ENCODE assay signal across 17 cellular contexts in the genomic region with DNA sequence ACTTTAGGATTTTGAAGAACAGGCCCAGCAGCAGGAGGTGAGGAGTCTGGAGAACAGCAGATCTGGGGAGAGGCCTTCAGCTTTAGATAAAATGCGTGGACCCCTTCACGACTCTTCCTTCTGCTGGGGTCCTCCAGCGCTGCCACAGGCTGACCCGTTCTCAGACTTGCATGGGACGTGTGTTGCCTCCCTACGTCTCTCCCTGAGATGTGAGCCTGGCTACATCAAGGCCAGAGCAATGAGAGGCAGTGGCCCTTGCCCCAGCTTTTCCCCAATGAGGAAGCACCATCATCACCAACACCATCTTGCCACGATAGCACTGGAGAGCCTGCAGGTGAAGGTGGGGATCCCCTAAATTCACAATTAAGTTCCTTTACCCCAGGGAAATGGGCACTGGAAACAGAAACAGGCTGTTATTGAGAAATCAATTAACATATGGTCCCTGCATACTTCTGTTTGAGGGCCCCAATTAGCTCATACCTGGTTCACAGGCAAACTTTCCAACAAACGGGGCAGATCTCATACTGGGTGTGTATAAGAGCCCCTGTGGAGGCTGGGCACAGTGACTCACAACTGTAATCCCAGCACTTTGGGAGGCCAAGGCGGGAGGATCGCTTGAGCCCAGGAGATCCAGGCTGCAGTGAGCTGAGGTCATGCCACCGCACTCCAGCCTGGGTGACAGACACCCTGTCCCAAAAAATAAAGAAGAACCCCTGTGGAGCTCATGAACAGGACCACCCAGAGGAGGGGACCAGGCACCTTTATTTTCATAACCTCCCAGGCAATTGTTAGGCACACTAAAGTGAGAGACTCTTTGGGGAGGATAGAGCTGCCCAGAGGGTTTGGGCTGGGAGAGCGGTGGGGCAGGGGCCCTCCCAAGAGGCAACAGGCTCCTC. TPM values are rescaled to one million over a fixed set of nuclear protein-coding genes. Genes with fewer than 3 reads are reported as not detected.
DNase-seq lines count a peak whose midpoint lies in the region; ATAC-seq, FAIRE-seq and TF ChIP-seq lines count a peak whose summit lies in the region.
"Had no signal": no experiment of that assay in that cellular context is flagged by ENCODE, and none has a peak within 500 bp of the region (broad histone marks: within the 10 kb centered on the region; RNA-seq: fewer than 3 reads in every experiment).

No MANE protein-coding gene starts in this region.

- CTCF ChIA-PET in IMR-90 (lab: Yijun Ruan, JAX): interaction anchor here (0.6 to 2.7 kb wide), 3 partner anchors 11 to 21 kb away, joined by 3 to 13 read pairs (median 3); a partner anchor contains a TSS

- WGBS in IMR-90 (ENCODE audit: extremely low coverage in 2 of 2, insufficient read length in 1 of 2), 2 experiments: 90% methylated on average over 2 of the region's 12 CpGs; no CpG with 5 or more reads in 1 of the 2 experiments
- WGBS in mesendoderm (ENCODE audit: extremely low coverage, insufficient coverage, low lambda C conversion rate): no CpG with 5 or more reads among the region's 12 CpGs
- 88% methylated on average over 9 of the region's 12 CpGs for WGBS in suprapubic skin

- H3K9ac ChIP-seq in IMR-90 (ENCODE audit: low read depth, low read length): peak overlapping the region; percentile 45
- H3K9ac ChIP-seq in astrocyte (ENCODE audit: low read length): peak overlapping the region; percentile 82
- peak overlapping the region; percentile 40 for H3K9ac ChIP-seq in mesendoderm (ENCODE audit: low read length)

- H3K27ac ChIP-seq in IMR-90 (ENCODE audit: insufficient read depth, low read length): peak overlapping the region; percentile 83
- H3K27ac ChIP-seq in astrocyte (ENCODE audit: low read depth, low read length): peak overlapping the region; percentile 94
- H3K27ac ChIP-seq in mesendoderm (ENCODE audit: low read depth, low read length): no peak overlapping the region
- peak overlapping the region; percentile 59 for H3K27ac ChIP-seq in suprapubic skin
- H3K27ac ChIP-seq: C4-2B, colonic mucosa, lower lobe of right lung, upper lobe of right lung had no signal

- H4K91ac ChIP-seq in IMR-90 (ENCODE audit: insufficient read depth, low read depth, low read length): peak overlapping the region; percentile 99

- ATAC-seq in IMR-90 (ENCODE audit: low read depth) (no peak), GM19452 (IDR thresholded peaks at IDR 0.05; ENCODE audit: unreplicated experiment) (no peak), HG03039 (IDR thresholded peaks at IDR 0.05; ENCODE audit: unreplicated experiment) (no peak)
- ATAC-seq: activated CD4-positive, alpha-beta T cell treated with anti-CD3 and anti-CD28 coated beads for 36 hours; Panc1; T-helper 17 cell had no signal

- H2AFZ ChIP-seq in IMR-90 (replicated peaks; ENCODE audit: low read length, poor library complexity) (peak overlapping the region; percentile 86), astrocyte (ENCODE audit: low read depth, low read length) (peak overlapping the region; percentile 64)

- peak overlapping the region; percentile 59; the same call in 1 of the 2 replicates for H3K56ac ChIP-seq in IMR-90 (ENCODE audit: extremely low read depth, insufficient read depth, low read length)
- peak overlapping the region; percentile 71 for H3K56ac ChIP-seq in mesendoderm (ENCODE audit: low read length)

- no peaks in the 10 kb centered on the region for H4K20me1 ChIP-seq in IMR-90 (ENCODE audit: insufficient read depth, low read length)
- no peaks in the 10 kb centered on the region for H4K20me1 ChIP-seq in astrocyte (ENCODE audit: insufficient read depth, low read length)

- H2BK120ac ChIP-seq in IMR-90 (ENCODE audit: low read depth, low read length): peak overlapping the region; percentile 97
- H2BK120ac ChIP-seq in mesendoderm (ENCODE audit: low read depth, low read length): no peak overlapping the region

- DNase-seq in IMR-90 (no peak), astrocyte (ENCODE audit: low read depth) (no peak), mesendoderm (peak; percentile 45), suprapubic skin (ENCODE audit: low spot score in 2 of 2) (no peak), urothelium cell line (ENCODE audit: low spot score) (no peak)
- DNase-seq: activated CD4-positive, alpha-beta T cell treated with anti-CD3 and anti-CD28 coated beads for 36 hours; colonic mucosa; NCI-H1417; nucleus accumbens; T-helper 17 cell; upper lobe of right lung had no signal

- POLR2A ChIA-PET in IMR-90 (lab: Charles Lee; ENCODE audit: unreplicated experiment): interaction anchor here (0.5 to 1.0 kb wide), 2 partner anchors 9 to 459 kb away, joined by 7 read pairs; no protein-coding TSS in a partner anchor

- no peak overlapping the region for H3K4me3 ChIP-seq in IMR-90 (ENCODE audit: insufficient read depth, low read depth, low read length)
- no peak overlapping the region for H3K4me3 ChIP-seq in astrocyte (ENCODE audit: insufficient read depth, low read depth, low read length)
- no peak overlapping the region for H3K4me3 ChIP-seq in mesendoderm (ENCODE audit: low read length)
- H3K4me3 ChIP-seq in suprapubic skin: no peak overlapping the region
- H3K4me3 ChIP-seq: colonic mucosa, lower lobe of right lung, upper lobe of right lung had no signal

- peak overlapping the region; percentile 10; the same call in 1 of the 2 replicates for H3K23ac ChIP-seq in IMR-90 (ENCODE audit: low read depth, low read length)
- H3K23ac ChIP-seq in mesendoderm (ENCODE audit: low read length): no peak overlapping the region

- H3K9me1 ChIP-seq in IMR-90 (ENCODE audit: insufficient read depth, low read length): peaks cover 23% of the 10 kb centered on the region

- H2BK5ac ChIP-seq in IMR-90 (ENCODE audit: low read depth, low read length, poor library complexity, severe bottlenecking) (peak overlapping the region; percentile 96), mesendoderm (ENCODE audit: low read length) (no peak overlapping the region)

- H3K36me3 ChIP-seq in IMR-90 (ENCODE audit: control insufficient read depth, insufficient read depth, low read length) (no peaks in the 10 kb centered on the region), astrocyte (ENCODE audit: insufficient read depth, low read length) (no peaks in the 10 kb centered on the region), mesendoderm (ENCODE audit: control insufficient read depth, insufficient read depth, low read length) (no peaks in the 10 kb centered on the region), suprapubic skin (no peaks in the 10 kb centered on the region)
- H3K36me3 ChIP-seq: colonic mucosa, lower lobe of right lung, upper lobe of right lung had no signal

- TF ChIP-seq POLR2A in IMR-90 (IDR thresholded peaks at IDR 0.05; ENCODE audit: low read depth, low read length) (no peak), suprapubic skin (IDR thresholded peaks at IDR 0.05) (no peak)

- TF ChIP-seq RAD21 in IMR-90 (IDR thresholded peaks at IDR 0.05; ENCODE audit: low read length): no peak

- H2AK9ac ChIP-seq in IMR-90 (replicated peaks; ENCODE audit: low read depth, low read length, poor library complexity): peak overlapping the region; percentile 95

- H3K4me2 ChIP-seq in IMR-90 (ENCODE audit: low read depth, low read length) (no peak overlapping the region), astrocyte (ENCODE audit: low read length) (peak overlapping the region; percentile 71), mesendoderm (ENCODE audit: low read length) (no peak overlapping the region)

- peak overlapping the region; percentile 69 for H4K5ac ChIP-seq in IMR-90 (ENCODE audit: low read depth, low read length)
- no peak overlapping the region for H4K5ac ChIP-seq in mesendoderm (ENCODE audit: low read length)

- H3K14ac ChIP-seq in IMR-90 (replicated peaks; ENCODE audit: low read depth, low read length): peak overlapping the region; percentile 87

- H3K9me3 ChIP-seq in IMR-90 (ENCODE audit: control insufficient read depth, insufficient read depth, low read length): no peaks in the 10 kb centered on the region
- H3K9me3 ChIP-seq in astrocyte (ENCODE audit: insufficient read depth, low read depth, low read length): no peaks in the 10 kb centered on the region
- H3K9me3 ChIP-seq in suprapubic skin: no peaks in the 10 kb centered on the region
- H3K9me3 ChIP-seq: colonic mucosa, lower lobe of right lung, upper lobe of right lung had no signal

- no peaks in the 10 kb centered on the region for H3K27me3 Mint-ChIP-seq in astrocyte (ENCODE audit: low read depth, unreplicated experiment)
- H3K27me3 Mint-ChIP-seq: activated CD4-positive, alpha-beta T cell treated with anti-CD3 and anti-CD28 coated beads for 36 hours had no signal

- H3K4me1 Mint-ChIP-seq in astrocyte (ENCODE audit: low read depth, unreplicated experiment): peaks cover 37% of the 10 kb centered on the region
- H3K4me1 Mint-ChIP-seq: activated CD4-positive, alpha-beta T cell treated with anti-CD3 and anti-CD28 coated beads for 36 hours had no signal

- peak overlapping the region; percentile 94 for H3K4ac ChIP-seq in IMR-90 (ENCODE audit: low read depth, low read length)
- no peak overlapping the region for H3K4ac ChIP-seq in mesendoderm (ENCODE audit: low read depth, low read length)

- no TSS peak for BruUV-seq in IMR-90 (replicated peaks; lab: Mats Ljungman, UMichigan)

- in situ Hi-C loops in IMR-90 (cut with MboI; ENCODE audit: low sequenced_read_pairs): no loop called here

- TF ChIP-seq CTCF in IMR-90 (conservative IDR thresholded peaks at IDR 0.05; ENCODE audit: low read depth, low read length) (no peak), astrocyte (IDR thresholded peaks at IDR 0.05; ENCODE audit: insufficient read depth, low read depth, low read length) (no peak), suprapubic skin (IDR thresholded peaks at IDR 0.05) (no peak)

- H2BK15ac ChIP-seq in IMR-90 (ENCODE audit: low read depth, low read length): peak overlapping the region; percentile 96; the same call in 2 of the 3 replicates
- H2BK15ac ChIP-seq in mesendoderm (replicated peaks; ENCODE audit: low read depth): no peak overlapping the region

- H2AK5ac ChIP-seq in IMR-90 (ENCODE audit: low read depth, low read length) (peak overlapping the region; percentile 96), mesendoderm (ENCODE audit: low read length) (no peak overlapping the region)

- FAIRE-seq in astrocyte (lab: Jason Lieb, UNC) (no peak), urothelium cell line (lab: Jason Lieb, UNC) (no peak)

- no peaks in the 10 kb centered on the region for H3K9me3 Mint-ChIP-seq in astrocyte (ENCODE audit: unreplicated experiment)

- intact Hi-C loops in IMR-90 (cut with micrococcal nuclease): loop anchor here (10.0 kb wide), 1 partner anchor 172 kb away; a partner anchor contains a TSS

- dilution Hi-C loops in IMR-90 (cut with HindIII; ENCODE audit: low sequenced_read_pairs, unreplicated experiment): no loop called here

- H3K4me1 ChIP-seq in IMR-90 (ENCODE audit: control insufficient read depth, insufficient read depth, low read length): peaks cover 30% of the 10 kb centered on the region
- peaks cover 40% of the 10 kb centered on the region for H3K4me1 ChIP-seq in astrocyte (ENCODE audit: insufficient read depth, low read length)
- peaks cover 2% of the 10 kb centered on the region for H3K4me1 ChIP-seq in mesendoderm (ENCODE audit: control insufficient read depth, low read depth, low read length)
- H3K4me1 ChIP-seq in suprapubic skin: peaks cover 28% of the 10 kb centered on the region
- H3K4me1 ChIP-seq: upper lobe of right lung had no signal

- H3K79me2 ChIP-seq in astrocyte (ENCODE audit: insufficient read depth, low read length) (no peaks in the 10 kb centered on the region), mesendoderm (ENCODE audit: control insufficient read depth, insufficient read depth, low read length) (no peaks in the 10 kb centered on the region)

- H3K18ac ChIP-seq in IMR-90 (ENCODE audit: low read depth, low read length): peak overlapping the region; percentile 78
- no peak overlapping the region for H3K18ac ChIP-seq in mesendoderm (ENCODE audit: low read length)

- no peaks in the 10 kb centered on the region for H3K27me3 ChIP-seq in IMR-90 (ENCODE audit: control insufficient read depth, insufficient read depth, low read length)
- H3K27me3 ChIP-seq in astrocyte (ENCODE audit: insufficient read depth, low read length): no peaks in the 10 kb centered on the region
- no peaks in the 10 kb centered on the region for H3K27me3 ChIP-seq in mesendoderm (ENCODE audit: insufficient read depth, low read length, poor library complexity)
- H3K27me3 ChIP-seq in suprapubic skin: no peaks in the 10 kb centered on the region
- H3K27me3 ChIP-seq: colonic mucosa, upper lobe of right lung had no signal

- H3K27ac Mint-ChIP-seq in astrocyte (ENCODE audit: unreplicated experiment): peak overlapping the region; percentile 98
- H3K27ac Mint-ChIP-seq: activated CD4-positive, alpha-beta T cell treated with anti-CD3 and anti-CD28 coated beads for 36 hours had no signal

- H3K4me3 Mint-ChIP-seq in astrocyte (ENCODE audit: unreplicated experiment): no peak overlapping the region
- H3K4me3 Mint-ChIP-seq: activated CD4-positive, alpha-beta T cell treated with anti-CD3 and anti-CD28 coated beads for 36 hours; T-helper 17 cell had no signal

- no peaks in the 10 kb centered on the region for H3K36me3 Mint-ChIP-seq in astrocyte (ENCODE audit: low read depth, unreplicated experiment)

- no peak for TF ChIP-seq EP300 in suprapubic skin (IDR thresholded peaks at IDR 0.05)

- peak overlapping the region; percentile 77 to 96 for H4K8ac ChIP-seq in IMR-90 (ENCODE audit: low read depth in 2 of 2, low read length in 2 of 2)
- H4K8ac ChIP-seq in mesendoderm (ENCODE audit: low read depth, low read length): no peak overlapping the region

- H3K79me1 ChIP-seq in IMR-90 (ENCODE audit: low read depth in 1 of 2, low read length in 2 of 2) (0 out of 4 replicates have a peak, but pooled peaks cover 0 to 4% of the 10 kb centered on the region in 2 experiments), mesendoderm (ENCODE audit: low read length) (no peaks in the 10 kb centered on the region)

- H2BK20ac ChIP-seq in IMR-90 (ENCODE audit: low read depth, low read length): peak overlapping the region; percentile 76

RNA-seq across cellular contexts. Expression of a gene that starts 12.1 kb away (rescaled TPM):
- total RNA-seq in IMR-90 (2012; rRNA removed) (0.54 and 0.56 TPM in 2 replicates), astrocyte (5.3 and 6.7 TPM in 2 replicates), suprapubic skin (10 to 100 TPM in 3 of 4 donors, 1 to 10 TPM in 1; 7.2 to 22.7 (median 18.0) TPM)
- 11.3 and 12.2 TPM in 2 replicates for polyA plus RNA-seq in IMR-90 (2012; rRNA removed)
- polyA plus RNA-seq in IMR-90 (2012; cell fraction: cytosol; rRNA removed): 7.9 and 11.9 TPM in 2 replicates
- 44.4 and 63.5 TPM in 2 replicates for polyA plus RNA-seq in IMR-90 (2012; cell fraction: nucleus; rRNA removed; ENCODE audit: low replicate concordance)
- polyA plus RNA-seq in mesendoderm (2013, experiment 1 of 2): 1.8 TPM
- 2.3 TPM for polyA plus RNA-seq in mesendoderm (2013, experiment 2 of 2)

RNA-seq across cellular contexts. Expression of a gene that starts 21.5 kb away (rescaled TPM):
- total RNA-seq in IMR-90 (2012; rRNA removed): not detected in 2 replicates
- polyA plus RNA-seq in IMR-90 (2012; rRNA removed): 0.26 TPM in 1 of 2 replicates, not detected in the other
- polyA plus RNA-seq in IMR-90 (2012; cell fraction: cytosol; rRNA removed): 0.12 TPM in 1 of 2 replicates, not detected in the other
- polyA plus RNA-seq in IMR-90 (2012; cell fraction: nucleus; rRNA removed; ENCODE audit: low replicate concordance): not detected in 2 replicates
- total RNA-seq in astrocyte: 0.43 TPM in 1 of 2 replicates, not detected in the other
- not detected for polyA plus RNA-seq in mesendoderm (2013, experiment 1 of 2)
- 0.24 TPM for polyA plus RNA-seq in mesendoderm (2013, experiment 2 of 2)
- not detected for total RNA-seq in suprapubic skin
- total RNA-seq: colonic mucosa, lower lobe of right lung, NCI-H460 had no signal

RNA-seq across cellular contexts. Expression of a gene that starts 29.2 kb away (rescaled TPM):
- total RNA-seq in IMR-90 (2012; rRNA removed) (17.2 and 20.1 TPM in 2 replicates), astrocyte (26.0 and 27.4 TPM in 2 replicates), suprapubic skin (10 to 100 TPM; 20.8 to 60.7 (median 44.1) TPM)
- 230 and 264 TPM in 2 replicates for polyA plus RNA-seq in IMR-90 (2012; rRNA removed)
- 156 and 270 TPM in 2 replicates for polyA plus RNA-seq in IMR-90 (2012; cell fraction: cytosol; rRNA removed)
- polyA plus RNA-seq in IMR-90 (2012; cell fraction: nucleus; rRNA removed; ENCODE audit: low replicate concordance): 174 and 251 TPM in 2 replicates
- polyA plus RNA-seq in mesendoderm (2013, experiment 1 of 2): 1.3 TPM
- polyA plus RNA-seq in mesendoderm (2013, experiment 2 of 2): 1.1 TPM

RNA-seq across cellular contexts. Expression of a gene that starts 42.3 kb away (rescaled TPM):
- total RNA-seq in IMR-90 (2012; rRNA removed) (142 and 212 TPM in 2 replicates), astrocyte (196 and 210 TPM in 2 replicates), suprapubic skin (100 to 1,000 TPM; 211 to 307 (median 270) TPM)
- polyA plus RNA-seq in IMR-90 (2012; rRNA removed): 79.5 and 88.4 TPM in 2 replicates
- polyA plus RNA-seq in IMR-90 (2012; cell fraction: cytosol; rRNA removed): 32.7 and 42.7 TPM in 2 replicates
- polyA plus RNA-seq in IMR-90 (2012; cell fraction: nucleus; rRNA removed; ENCODE audit: low replicate concordance): 327 and 737 TPM in 2 replicates
- polyA plus RNA-seq in mesendoderm (2013, experiment 1 of 2): 146 TPM
- 147 TPM for polyA plus RNA-seq in mesendoderm (2013, experiment 2 of 2)

RNA-seq across cellular contexts. Expression of a gene that starts 49.9 kb away (rescaled TPM):
- total RNA-seq in IMR-90 (2012; rRNA removed) (10.9 and 12.2 TPM in 2 replicates), astrocyte (15.5 and 15.7 TPM in 2 replicates), suprapubic skin (10 to 100 TPM; 13.7 to 29.1 (median 20.9) TPM)
- polyA plus RNA-seq in IMR-90 (2012; rRNA removed): 20.4 and 21.8 TPM in 2 replicates
- 16.2 and 18.1 TPM in 2 replicates for polyA plus RNA-seq in IMR-90 (2012; cell fraction: cytosol; rRNA removed)
- 16.1 and 19.7 TPM in 2 replicates for polyA plus RNA-seq in IMR-90 (2012; cell fraction: nucleus; rRNA removed; ENCODE audit: low replicate concordance)
- polyA plus RNA-seq in mesendoderm (2013, experiment 1 of 2): 15.5 TPM
- polyA plus RNA-seq in mesendoderm (2013, experiment 2 of 2): 16.6 TPM
